ENCODE assay signal across 8 cellular contexts in genomic region chr1:156054500-156055342, GRCh38. TPM values are rescaled to one million over a fixed set of nuclear protein-coding genes. Genes with fewer than 3 reads are reported as not detected.
DNase-seq lines count a peak whose midpoint lies in the region; ATAC-seq and TF ChIP-seq lines count a peak whose summit lies in the region.

LAMTOR2 (plus strand) TSS chr1:156054782; CDS start chr1:156054890, 108 bp downstream.

- H3K36me3 Mint-ChIP-seq in activated T-cell treated with anti-CD3 and anti-CD28 coated beads, Interleukin-2, amount 50 U/mL, for 4 hours (ENCODE audit: insufficient read depth): peaks cover 3% of the 10 kb centered on the region

- peak within 1 kb of the TSS; percentile 99 for H3K27ac ChIP-seq in Panc1 (ENCODE audit: low read length)
- H3K27ac ChIP-seq in muscle layer of duodenum (ENCODE audit: low read length): peak within 1 kb of the TSS; percentile 99

- in situ Hi-C loops in Panc1 (cut with HindIII; ENCODE audit: low pct_unique_long_range_greater_than_20kb, low sequenced_read_pairs): no loop called here

- peak; percentile 99 for DNase-seq in DMS153 treated with DMSO at 0.1 percent for 48 hours (lab: John Stamatoyannopoulos, UW; ENCODE audit: unreplicated experiment)
- DNase-seq in KG1 (lab: John Stamatoyannopoulos, UW): peak; percentile 96
- peak; percentile 95 for DNase-seq in Panc1 (ENCODE audit: low read depth, low spot score)
- peak; percentile 94 for DNase-seq in activated T-cell treated with anti-CD3 and anti-CD28 coated beads, Interleukin-2, amount 50 U/mL, for 4 hours
- peak; percentile 93 to 94 for DNase-seq in stimulated activated CD8-positive, alpha-beta memory T cell treated with anti-CD3 and anti-CD28 coated beads, Interleukin-7, amount 100 ng/mL, for 4 hours (ENCODE audit: low read depth in 2 of 2)

- H3K27me3 ChIP-seq in Panc1 (ENCODE audit: control insufficient read depth, insufficient read depth, low read length) (no peaks in the 10 kb centered on the region), muscle layer of duodenum (ENCODE audit: low read depth, low read length) (no peaks in the 10 kb centered on the region)

- peak within 1 kb of the TSS; percentile 97 for H3K4me3 Mint-ChIP-seq in activated T-cell treated with anti-CD3 and anti-CD28 coated beads, Interleukin-2, amount 50 U/mL, for 4 hours

- POLR2A ChIA-PET in Panc1 (lab: Charles Lee): interaction anchor here (0.5 kb wide), 1 partner anchor 105 kb away, joined by 7 read pairs; no protein-coding TSS in a partner anchor

- no TSS peak for BruUV-seq in Panc1 (replicated peaks; lab: Mats Ljungman, UMichigan)

- CTCF ChIA-PET in Panc1 (lab: Charles Lee): interaction anchor here (0.6 kb wide), 1 partner anchor 46 kb away, joined by 9 read pairs; no protein-coding TSS in a partner anchor

- H3K9me3 ChIP-seq in Panc1 (ENCODE audit: control insufficient read depth, insufficient read depth, low read depth, low read length) (no peaks in the 10 kb centered on the region), muscle layer of duodenum (ENCODE audit: control insufficient read depth in 1 of 2, low read length in 2 of 2) (no peaks in the 10 kb centered on the region)

- intact Hi-C loops in Panc1 (cut with micrococcal nuclease; ENCODE audit: unreplicated experiment): loop anchor here (5.0 kb wide), 1 partner anchor 112 kb away; the partner anchor contains the start of gene RXFP4

- no peak for TF ChIP-seq CTCF in Panc1 (IDR thresholded peaks at IDR 0.05)

- H3K4me3 ChIP-seq in Panc1 (ENCODE audit: low read depth in 2 of 2, low read length in 2 of 2) (peak within 1 kb of the TSS; percentile 87 to 96), muscle layer of duodenum (ENCODE audit: low read depth in 1 of 2, low read length in 2 of 2) (peak within 1 kb of the TSS; percentile 92 to 96)

- peak; percentile 77 for ATAC-seq in GM21723 (IDR thresholded peaks at IDR 0.05; ENCODE audit: unreplicated experiment)
- peak; percentile 91 for ATAC-seq in Panc1
- ATAC-seq in activated T-cell treated with anti-CD3 and anti-CD28 coated beads, Interleukin-2, amount 50 U/mL, for 4 hours: peak; percentile 79 to 82
- peak; percentile 86 for ATAC-seq in esophagus mucosa

- no peaks in the 10 kb centered on the region for H3K9me3 Mint-ChIP-seq in activated T-cell treated with anti-CD3 and anti-CD28 coated beads, Interleukin-2, amount 50 U/mL, for 4 hours

- H3K27me3 Mint-ChIP-seq in activated T-cell treated with anti-CD3 and anti-CD28 coated beads, Interleukin-2, amount 50 U/mL, for 4 hours (ENCODE audit: low read depth): no peaks in the 10 kb centered on the region

- H3K4me1 Mint-ChIP-seq in activated T-cell treated with anti-CD3 and anti-CD28 coated beads, Interleukin-2, amount 50 U/mL, for 4 hours (ENCODE audit: low read depth): peaks cover 25% of the 10 kb centered on the region

- H3K36me3 ChIP-seq in Panc1 (ENCODE audit: control insufficient read depth, insufficient read depth, low read length) (peaks cover 3% of the 10 kb centered on the region; the same call in 1 of the 2 replicates), muscle layer of duodenum (ENCODE audit: control insufficient read depth in 1 of 2, insufficient read depth in 2 of 2, low read length in 2 of 2) (peaks cover 7 to 24% of the 10 kb centered on the region in 2 donors)

- peaks cover 7% of the 10 kb centered on the region; the same call in 1 of the 2 replicates for H3K4me1 ChIP-seq in Panc1 (ENCODE audit: control insufficient read depth, insufficient read depth, low read length)
- H3K4me1 ChIP-seq in muscle layer of duodenum (ENCODE audit: control insufficient read depth in 1 of 2, insufficient read depth in 2 of 2, low read length in 2 of 2): peaks cover 0 to 17% of the 10 kb centered on the region in 2 donors

RNA-seq across cellular contexts. Expression of gene LAMTOR2, which starts in this region (rescaled TPM):
- total RNA-seq in Panc1 (2021; ENCODE audit: unreplicated experiment) (63.4 TPM), esophagus mucosa (62.3 TPM)
- polyA plus RNA-seq in Panc1 (2012; ENCODE audit: insufficient read length): 111 TPM
- 10 to 100 TPM; 56.6 to 62.3 (median 59.2) TPM for total RNA-seq in activated T-cell treated with anti-CD3 and anti-CD28 coated beads, Interleukin-2, amount 50 U/mL, for 4 hours

Comparison
In these comparisons a context has a peak if more than half of its experiments do, and no peak if none do; other contexts are left out.
1. Peak in every context shown above with its lines: DNase-seq, ATAC-seq, H3K4me3 ChIP-seq and H3K27ac ChIP-seq.